In the genomic region with DNA sequence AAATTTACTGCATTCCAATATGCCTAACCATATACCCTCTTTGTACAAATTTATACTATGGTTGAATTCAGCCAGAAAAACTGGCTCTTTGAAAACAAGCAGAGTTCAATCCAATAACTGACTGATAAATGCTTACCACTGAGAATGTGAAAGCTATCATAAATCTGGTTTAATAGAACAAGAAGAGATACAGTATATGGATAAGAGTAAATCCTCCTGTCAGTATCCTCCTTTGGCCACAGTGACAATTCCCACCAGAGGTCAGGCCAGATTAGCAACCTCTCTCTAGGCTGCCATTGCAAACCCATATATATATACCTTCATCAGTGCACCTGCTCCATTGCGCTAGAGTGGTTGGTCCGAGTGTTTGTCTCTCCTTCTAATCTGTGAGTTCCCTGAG, we compare ENCODE assay signal across 21 cellular contexts.
"Had no signal": no experiment of that assay in that cellular context is flagged by ENCODE, and none has a peak within 500 bp of the region (broad histone marks: within the 10 kb centered on the region; RNA-seq: fewer than 3 reads in every experiment).

No MANE protein-coding gene starts in this region.

- H3K4me3 Mint-ChIP-seq: activated B cell treated with CpG ODN at 0.5 μM for 24 hours; activated CD8-positive, alpha-beta T cell treated with anti-CD3 and anti-CD28 coated beads, Interleukin-2, amount 10 ng/mL, durations not matched to agents 7 days and 5 days; activated naive CD8-positive, alpha-beta T cell treated with anti-CD3 and anti-CD28 coated beads for 36 hours; activated T-cell treated with anti-CD3 and anti-CD28 coated beads, Interleukin-2, amount 50 U/mL, for 72 hours; brain; central memory CD8-positive, alpha-beta T cell; memory B cell; naive thymus-derived CD8-positive, alpha-beta T cell had no signal

- H3K36me3 Mint-ChIP-seq: activated naive CD8-positive, alpha-beta T cell treated with anti-CD3 and anti-CD28 coated beads for 36 hours; brain; memory B cell; naive thymus-derived CD8-positive, alpha-beta T cell had no signal

- H3K9me3 Mint-ChIP-seq: activated B cell treated with CpG ODN at 0.5 μM for 24 hours; activated naive CD8-positive, alpha-beta T cell treated with anti-CD3 and anti-CD28 coated beads for 36 hours; activated T-cell treated with anti-CD3 and anti-CD28 coated beads, Interleukin-2, amount 50 U/mL, for 72 hours; brain; central memory CD8-positive, alpha-beta T cell; memory B cell had no signal

- H3K4me1 Mint-ChIP-seq: activated B cell treated with CpG ODN at 0.5 μM for 24 hours; activated naive CD8-positive, alpha-beta T cell treated with anti-CD3 and anti-CD28 coated beads for 36 hours; brain; central memory CD8-positive, alpha-beta T cell; memory B cell; naive thymus-derived CD8-positive, alpha-beta T cell had no signal

- DNase-seq: activated B cell treated with CpG ODN at 0.5 μM for 24 hours; activated CD4-positive, alpha-beta T cell treated with anti-CD3 and anti-CD28 coated beads for 48 hours; activated CD8-positive, alpha-beta memory T cell treated with anti-CD3 and anti-CD28 coated beads, Interleukin-2, amount 50 U/mL, for 4 hours; activated CD8-positive, alpha-beta T cell treated with anti-CD3 and anti-CD28 coated beads, Interleukin-2, amount 10 ng/mL, durations not matched to agents 7 days and 5 days; activated gamma-delta T cell; activated naive CD8-positive, alpha-beta T cell treated with anti-CD3 and anti-CD28 coated beads for 36 hours; activated T-cell treated with anti-CD3 and anti-CD28 coated beads, Interleukin-2, amount 50 U/mL, for 72 hours; cortex of kidney; effector CD4-positive, alpha-beta T cell; hippocampal formation; left ventricle myocardium superior; naive thymus-derived CD8-positive, alpha-beta T cell; stimulated activated CD4-positive, alpha-beta T cell treated with anti-CD3 and anti-CD28 coated beads, Interleukin-1b, Interleukin-23, amount 100 ng/mL, for 48 hours; stomach; testis; upper lobe of left lung had no signal

- H3K27ac ChIP-seq: esophagus muscularis mucosa, parathyroid adenoma, stomach, testis, upper lobe of left lung had no signal

- H3K27me3 ChIP-seq: esophagus muscularis mucosa, stomach, testis, upper lobe of left lung had no signal

- H3K27me3 Mint-ChIP-seq: activated B cell treated with CpG ODN at 0.5 μM for 24 hours; brain; central memory CD8-positive, alpha-beta T cell; memory B cell; naive thymus-derived CD8-positive, alpha-beta T cell had no signal

- ATAC-seq: activated CD8-positive, alpha-beta T cell treated with anti-CD3 and anti-CD28 coated beads, Interleukin-2, amount 10 ng/mL, durations not matched to agents 7 days and 5 days; activated T-cell treated with anti-CD3 and anti-CD28 coated beads, Interleukin-2, amount 50 U/mL, for 72 hours; left ventricle myocardium superior; naive thymus-derived CD8-positive, alpha-beta T cell had no signal

- H3K27ac Mint-ChIP-seq: activated B cell treated with CpG ODN at 0.5 μM for 24 hours; activated CD8-positive, alpha-beta T cell treated with anti-CD3 and anti-CD28 coated beads, Interleukin-2, amount 10 ng/mL, durations not matched to agents 7 days and 5 days; activated naive CD8-positive, alpha-beta T cell treated with anti-CD3 and anti-CD28 coated beads for 36 hours; activated T-cell treated with anti-CD3 and anti-CD28 coated beads, Interleukin-2, amount 50 U/mL, for 72 hours; brain; memory B cell; naive thymus-derived CD8-positive, alpha-beta T cell had no signal

- H3K9me3 ChIP-seq: esophagus muscularis mucosa, stomach, testis, upper lobe of left lung had no signal
